8 cellular contexts compared by ENCODE assay signal in the genomic region with DNA sequence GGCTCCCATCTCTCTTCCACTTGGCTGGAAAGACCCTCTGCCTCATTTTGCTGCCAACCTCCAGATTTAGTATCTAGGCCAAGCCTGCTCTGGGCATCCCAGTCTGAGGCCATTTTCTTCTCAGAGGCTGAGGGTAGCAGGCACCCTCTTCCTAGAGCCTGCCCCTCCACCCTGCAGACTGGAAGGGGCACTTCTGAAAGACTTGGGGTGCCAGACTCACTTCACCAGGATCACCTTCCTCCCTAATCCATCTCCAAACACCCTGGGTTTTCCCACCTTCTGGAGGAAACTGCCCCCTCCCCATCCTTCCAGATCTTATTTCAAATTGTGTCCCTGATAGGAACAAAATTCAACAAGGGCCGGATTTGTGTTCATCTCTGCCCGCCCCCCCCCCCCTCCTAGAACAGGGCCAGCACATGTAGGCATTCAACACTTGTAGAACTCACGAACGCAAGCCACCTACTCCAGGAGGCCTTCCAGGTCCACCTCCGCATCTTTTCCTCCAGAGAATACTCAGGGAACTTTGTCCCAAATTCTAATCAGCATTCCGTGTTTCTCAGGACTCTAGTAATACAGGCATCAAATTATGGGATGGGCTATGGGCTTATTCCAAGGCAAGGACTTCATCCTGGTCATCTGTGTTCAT. TPM values are rescaled to one million over a fixed set of nuclear protein-coding genes. Genes with fewer than 3 reads are reported as not detected.
DNase-seq lines count a peak whose midpoint lies in the region; ATAC-seq and TF ChIP-seq lines count a peak whose summit lies in the region.

No MANE protein-coding gene starts in this region.

- no peak for TF ChIP-seq EP300 in tibial nerve (IDR thresholded peaks at IDR 0.05)

- no peak for ATAC-seq in lower lobe of right lung
- ATAC-seq in omental fat pad (ENCODE audit: low FRiP score): no peak
- no peak for ATAC-seq in HG03108 (IDR thresholded peaks at IDR 0.05; ENCODE audit: unreplicated experiment)
- no peak for ATAC-seq in HG02840 (IDR thresholded peaks at IDR 0.05; ENCODE audit: low FRiP score, unreplicated experiment)

- peak overlapping the region in 3 of 4 donors; percentile 59 to 98 (median 78) for H3K4me3 ChIP-seq in adrenal gland
- H3K4me3 ChIP-seq in lower lobe of right lung: peak overlapping the region; percentile 98
- H3K4me3 ChIP-seq in tibial nerve: peak overlapping the region; percentile 80 to 95 (median 85)

- H3K4me1 ChIP-seq in adrenal gland (replicated peaks in 1 of 2) (peaks cover 8 to 26% of the 10 kb centered on the region in 2 donors), lower lobe of right lung (peaks cover 38% of the 10 kb centered on the region), tibial nerve (peaks cover 0 to 56% (median 13%) of the 10 kb centered on the region in 4 donors)

- H3K9me3 ChIP-seq in adrenal gland (replicated peaks in 1 of 3) (no peaks in the 10 kb centered on the region), lower lobe of right lung (no peaks in the 10 kb centered on the region), tibial nerve (no peaks in the 10 kb centered on the region)

- H3K27ac ChIP-seq in adrenal gland: peak overlapping the region; percentile 23 to 85 (median 75)
- H3K27ac ChIP-seq in lower lobe of right lung: peak overlapping the region; percentile 87
- peak overlapping the region; percentile 74 to 93 (median 88) for H3K27ac ChIP-seq in tibial nerve

- peak; percentile 15 to 23 for DNase-seq in stimulated activated CD4-positive, alpha-beta T cell treated with anti-CD3 and anti-CD28 coated beads, Interleukin-2, amount 100 ng/mL, for 24 hours
- no peak for DNase-seq in stimulated activated CD4-positive, alpha-beta T cell treated with anti-CD3 and anti-CD28 coated beads, Interleukin-1b, Interleukin-23, amount 100 ng/mL, for 48 hours
- DNase-seq in adrenal gland (no peak), lower lobe of right lung (no peak), tibial nerve (ENCODE audit: low spot score in 2 of 2) (no peak), omental fat pad (ENCODE audit: low spot score) (no peak)

- H3K36me3 ChIP-seq in adrenal gland (replicated peaks in 1 of 2) (no peaks in the 10 kb centered on the region), lower lobe of right lung (no peaks in the 10 kb centered on the region), tibial nerve (peaks cover 0 to 8% (median 0%) of the 10 kb centered on the region in 3 donors)

- H3K27me3 ChIP-seq in adrenal gland (no peaks in the 10 kb centered on the region), lower lobe of right lung (ENCODE audit: low read depth) (no peaks in the 10 kb centered on the region), tibial nerve (no peaks in the 10 kb centered on the region)

- intact Hi-C loops in adrenal gland (cut with DNase I): loop anchor here in 1 of 2 donors (5.0 kb wide), 1 partner anchor 76 kb away; no protein-coding TSS in a partner anchor
- intact Hi-C loops in lower lobe of right lung (cut with DNase I): loop anchor here (5.0 kb wide), 1 partner anchor 76 kb away; no protein-coding TSS in a partner anchor

- TF ChIP-seq CTCF in adrenal gland (IDR thresholded peaks at IDR 0.05) (no peak), lower lobe of right lung (IDR thresholded peaks at IDR 0.05) (no peak), tibial nerve (IDR thresholded peaks at IDR 0.05) (no peak), omental fat pad (IDR thresholded peaks at IDR 0.05) (no peak)

- TF ChIP-seq POLR2A in adrenal gland (IDR thresholded peaks at IDR 0.05) (no peak), tibial nerve (IDR thresholded peaks at IDR 0.05) (no peak)

- WGBS in adrenal gland, 4 donors: 10 to 20% (median 16%) methylated on average over 4 to 6 of the region's 6 CpGs
- 12 to 15% methylated on average over 5 of the region's 6 CpGs for WGBS in tibial nerve, 2 donors

RNA-seq across cellular contexts. Expression of a gene that starts 0.8 kb away (rescaled TPM):
- total RNA-seq in adrenal gland (100 to 1,000 TPM in 2 of 8 donors, 10 to 100 TPM in 6; 38.7 to 108 (median 83.0) TPM), lower lobe of right lung (172 TPM), tibial nerve (10 to 100 TPM; 22.4 to 35.7 (median 25.5) TPM), omental fat pad (100 to 1,000 TPM in 1 of 4 donors, 10 to 100 TPM in 3; 46.5 to 104 (median 52.6) TPM)
- 10 to 100 TPM; 38.0 to 89.4 (median 38.2) TPM for polyA plus RNA-seq in adrenal gland

RNA-seq across cellular contexts. Expression of a gene that starts 29.3 kb away (rescaled TPM):
- total RNA-seq in adrenal gland: under 1 TPM in 1 of 8 donors, not detected in 7; 0.30 TPM
- not detected for polyA plus RNA-seq in adrenal gland
- not detected for total RNA-seq in lower lobe of right lung
- not detected for total RNA-seq in tibial nerve
- total RNA-seq in omental fat pad: not detected

RNA-seq across cellular contexts. Expression of a gene that starts 30.8 kb away (rescaled TPM):
- total RNA-seq in adrenal gland (100 to 1,000 TPM in 7 of 8 donors, 10 to 100 TPM in 1; 96.9 to 423 (median 154) TPM), lower lobe of right lung (471 TPM), tibial nerve (100 to 1,000 TPM; 508 to 826 (median 607) TPM), omental fat pad (1,000 to 10,000 TPM in 1 of 4 donors, 100 to 1,000 TPM in 3; 500 to 1,674 (median 892) TPM)
- 100 to 1,000 TPM; 157 to 353 (median 220) TPM for polyA plus RNA-seq in adrenal gland

RNA-seq across cellular contexts. Expression of a gene that starts 36.1 kb away (rescaled TPM):
- total RNA-seq in adrenal gland (10 to 100 TPM; 35.6 to 89.0 (median 53.7) TPM), lower lobe of right lung (35.3 TPM), tibial nerve (10 to 100 TPM; 20.2 to 51.6 (median 40.1) TPM), omental fat pad (10 to 100 TPM; 42.9 to 49.0 (median 45.9) TPM)
- 10 to 100 TPM; 23.9 to 72.5 (median 48.8) TPM for polyA plus RNA-seq in adrenal gland

RNA-seq across cellular contexts. Expression of a gene that starts 51.2 kb away (rescaled TPM):
- total RNA-seq in adrenal gland: 10 to 100 TPM in 7 of 8 donors, 1 to 10 TPM in 1; 6.8 to 32.3 (median 26.4) TPM
- 10 to 100 TPM in 2 of 3 donors, 1 to 10 TPM in 1; 3.8 to 24.8 (median 14.8) TPM for polyA plus RNA-seq in adrenal gland
- total RNA-seq in lower lobe of right lung: 13.2 TPM
- total RNA-seq in tibial nerve: 10 to 100 TPM; 35.8 to 47.3 (median 42.4) TPM
- 10 to 100 TPM; 11.5 to 40.4 (median 16.5) TPM for total RNA-seq in omental fat pad

Comparison
In these comparisons a context has a peak if more than half of its experiments do, and no peak if none do; other contexts are left out.
1. DNase-seq: peak in stimulated activated CD4-positive, alpha-beta T cell treated with anti-CD3 and anti-CD28 coated beads, Interleukin-2, amount 100 ng/mL, for 24 hours (2 of 2); none in stimulated activated CD4-positive, alpha-beta T cell treated with anti-CD3 and anti-CD28 coated beads, Interleukin-1b, Interleukin-23, amount 100 ng/mL, for 48 hours (single experiment), adrenal gland (0 of 7), lower lobe of right lung (single experiment), tibial nerve (0 of 2) and omental fat pad (single experiment).
2. Peak in every context shown above with its lines, with median percentiles within 50 percentile points of each other: H3K27ac ChIP-seq and H3K4me3 ChIP-seq.